9 cellular contexts compared by ENCODE assay signal in the genomic region with DNA sequence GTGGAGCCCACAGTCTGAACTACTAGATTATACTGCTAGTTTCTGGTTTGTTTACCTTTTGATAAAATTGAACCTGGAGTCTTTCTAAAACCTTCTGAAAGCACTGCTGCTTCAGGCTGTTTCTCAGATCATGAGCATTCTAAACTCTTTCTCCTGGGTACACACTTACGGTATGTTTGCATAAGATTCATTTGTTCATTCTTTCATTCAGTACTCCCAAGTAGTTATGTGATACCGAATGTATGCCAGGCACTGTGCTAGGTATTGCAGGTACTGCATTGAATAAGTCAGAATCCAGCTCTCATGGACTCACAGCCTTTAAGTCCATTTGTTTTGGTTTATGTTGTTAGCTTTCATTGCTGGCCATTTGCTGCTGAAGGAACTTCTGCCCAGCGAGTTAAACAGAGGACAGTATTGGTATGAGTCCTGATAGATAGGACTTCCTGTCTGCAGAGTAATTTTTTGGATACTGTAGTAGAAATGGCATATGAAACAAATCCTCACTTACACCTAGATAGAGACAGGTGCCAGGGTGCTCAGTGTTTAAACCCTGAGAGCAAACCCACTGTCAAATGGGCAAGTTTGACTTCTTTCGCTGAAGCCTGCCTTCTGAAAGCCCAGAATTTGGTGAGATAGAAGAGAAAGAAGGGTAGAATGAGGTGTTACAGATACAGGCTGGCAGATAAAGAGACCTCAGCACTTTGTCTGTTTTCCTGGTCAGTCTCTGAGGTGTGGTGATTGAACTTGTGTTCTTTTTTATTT. TPM values are rescaled to one million over a fixed set of nuclear protein-coding genes. Genes with fewer than 3 reads are reported as not detected.
A peak's percentile ranks its signal among the peaks of the same experiment; 100 is the strongest.
DNase-seq lines count a peak whose midpoint lies in the region; ATAC-seq and TF ChIP-seq lines count a peak whose summit lies in the region.
"Had no signal": no experiment of that assay in that cellular context is flagged by ENCODE, and none has a peak within 500 bp of the region (broad histone marks: within the 10 kb centered on the region; RNA-seq: fewer than 3 reads in every experiment).

No MANE protein-coding gene starts in this region.

- no peaks in the 10 kb centered on the region for H3K27me3 ChIP-seq in adrenal gland
- H3K27me3 ChIP-seq: SJSA1 had no signal

- intact Hi-C loops in adrenal gland (cut with DNase I): no loop called here

- DNase-seq in activated naive CD4-positive, alpha-beta T cell (lab: John Stamatoyannopoulos, UW): no peak
- DNase-seq in adrenal gland: no peak
- no peak for DNase-seq in memory B cell (ENCODE audit: low spot score in 2 of 2)
- DNase-seq in type B pancreatic cell (ENCODE audit: extremely low spot score, unreplicated experiment): no peak
- no peak for DNase-seq in 8988T
- DNase-seq in AG08395 (ENCODE audit: low spot score): no peak

- peak overlapping the region; percentile 100 for H3K4me3 Mint-ChIP-seq in activated naive CD4-positive, alpha-beta T cell treated with anti-CD3 and anti-CD28 coated beads, Interleukin-2, amount 50 U/mL, for 24 hours
- H3K4me3 Mint-ChIP-seq in memory B cell: peak overlapping the region; percentile 98
- H3K4me3 Mint-ChIP-seq in type B pancreatic cell: peak overlapping the region; percentile 96

- 61 to 63% (median 61%) methylated on average over 4 of the region's 4 CpGs for WGBS in adrenal gland, 4 donors

- TF ChIP-seq POLR2A in adrenal gland (IDR thresholded peaks at IDR 0.05): no peak

- H3K4me1 ChIP-seq in adrenal gland (replicated peaks in 1 of 2): peaks cover 54 to 71% of the 10 kb centered on the region in 2 donors

- no peak for TF ChIP-seq CTCF in adrenal gland (IDR thresholded peaks at IDR 0.05)
- TF ChIP-seq CTCF in type B pancreatic cell (conservative IDR thresholded peaks at IDR 0.05): no peak

- peak overlapping the region in 3 of 5 donors; percentile 96 to 100 (median 97) for H3K27ac ChIP-seq in adrenal gland
- H3K27ac ChIP-seq: SJSA1 had no signal

- H3K36me3 ChIP-seq in adrenal gland (replicated peaks in 1 of 2): no peaks in the 10 kb centered on the region
- H3K36me3 ChIP-seq: SJSA1 had no signal

- no peak for ATAC-seq in memory B cell (ENCODE audit: low read depth)
- ATAC-seq in activated CD4-positive, CD25-positive, alpha-beta regulatory T cell treated with anti-CD3 and anti-CD28 coated beads, Interleukin-2, amount 50 U/mL, for 24 hours: no peak

- H3K27me3 Mint-ChIP-seq in activated naive CD4-positive, alpha-beta T cell treated with anti-CD3 and anti-CD28 coated beads, Interleukin-2, amount 50 U/mL, for 24 hours: no peaks in the 10 kb centered on the region
- H3K27me3 Mint-ChIP-seq in memory B cell: no peaks in the 10 kb centered on the region
- H3K27me3 Mint-ChIP-seq in type B pancreatic cell: no peaks in the 10 kb centered on the region

- H3K4me1 Mint-ChIP-seq in activated naive CD4-positive, alpha-beta T cell treated with anti-CD3 and anti-CD28 coated beads, Interleukin-2, amount 50 U/mL, for 24 hours: peaks cover 78% of the 10 kb centered on the region
- H3K4me1 Mint-ChIP-seq in memory B cell (peaks cover 57% of the 10 kb centered on the region), type B pancreatic cell (ENCODE audit: unreplicated experiment) (peaks cover 70% of the 10 kb centered on the region)

- H3K27ac Mint-ChIP-seq in activated naive CD4-positive, alpha-beta T cell treated with anti-CD3 and anti-CD28 coated beads, Interleukin-2, amount 50 U/mL, for 24 hours: peak overlapping the region; percentile 96
- H3K27ac Mint-ChIP-seq in memory B cell: peak overlapping the region; percentile 99
- peak overlapping the region; percentile 95 for H3K27ac Mint-ChIP-seq in type B pancreatic cell

- H3K36me3 Mint-ChIP-seq in activated naive CD4-positive, alpha-beta T cell treated with anti-CD3 and anti-CD28 coated beads, Interleukin-2, amount 50 U/mL, for 24 hours: peaks cover 18% of the 10 kb centered on the region
- H3K36me3 Mint-ChIP-seq in memory B cell (peaks cover 3% of the 10 kb centered on the region), type B pancreatic cell (peaks cover 6% of the 10 kb centered on the region)

- H3K9me3 ChIP-seq in adrenal gland (replicated peaks in 1 of 3): no peaks in the 10 kb centered on the region

- H3K4me3 ChIP-seq in adrenal gland: peak overlapping the region in 1 of 4 donors; percentile 90

- no peaks in the 10 kb centered on the region for H3K9me3 Mint-ChIP-seq in activated naive CD4-positive, alpha-beta T cell treated with anti-CD3 and anti-CD28 coated beads, Interleukin-2, amount 50 U/mL, for 24 hours
- no peaks in the 10 kb centered on the region for H3K9me3 Mint-ChIP-seq in memory B cell
- H3K9me3 Mint-ChIP-seq in type B pancreatic cell: no peaks in the 10 kb centered on the region

RNA-seq across cellular contexts. Expression of gene SUSD6, which starts 2.1 kb away (rescaled TPM):
- total RNA-seq in adrenal gland: 10 to 100 TPM; 33.3 to 75.5 (median 52.0) TPM
- polyA plus RNA-seq in adrenal gland: 10 to 100 TPM in 1 of 3 donors, 1 to 10 TPM in 2; 7.8 to 22.8 (median 9.3) TPM
- total RNA-seq in type B pancreatic cell (ENCODE audit: low replicate concordance): 31.7 and 78.9 TPM in 2 replicates

RNA-seq across cellular contexts. Expression of gene CCDC177, which starts 38.8 kb away (rescaled TPM):
- total RNA-seq in adrenal gland (under 1 TPM in 6 of 8 donors, not detected in 2; 0.04 to 0.61 (median 0.34) TPM), type B pancreatic cell (ENCODE audit: low replicate concordance) (0.21 and 3.4 TPM in 2 replicates)
- under 1 TPM in 2 of 3 donors, not detected in 1; 0.07 to 0.40 TPM for polyA plus RNA-seq in adrenal gland
- total RNA-seq: SJSA1 had no signal
